In genomic region chr5:133930061-133930823, GRCh38 we compare ENCODE assay signal across 8 cellular contexts. TPM values are rescaled to one million over a fixed set of nuclear protein-coding genes. Genes with fewer than 3 reads are reported as not detected.
A peak's percentile ranks its signal among the peaks of the same experiment; 100 is the strongest.
DNase-seq lines count a peak whose midpoint lies in the region; ATAC-seq and TF ChIP-seq lines count a peak whose summit lies in the region.

No MANE protein-coding gene starts in this region.

- H3K27me3 ChIP-seq in left lung: peaks cover 0 to 7% of the 10 kb centered on the region in 2 donors

- H3K9me3 Mint-ChIP-seq in activated T-cell treated with anti-CD3 and anti-CD28 coated beads, Interleukin-2, amount 50 U/mL, for 24 hours: no peaks in the 10 kb centered on the region

- H3K4me1 Mint-ChIP-seq in activated T-cell treated with anti-CD3 and anti-CD28 coated beads, Interleukin-2, amount 50 U/mL, for 24 hours (ENCODE audit: low read depth): peaks cover 54% of the 10 kb centered on the region

- no peak overlapping the region for H3K27ac ChIP-seq in left lung

- H3K36me3 ChIP-seq in left lung: no peaks in the 10 kb centered on the region

- ATAC-seq in GM18517 (IDR thresholded peaks at IDR 0.05; ENCODE audit: unreplicated experiment) (peak; percentile 39), HG03442 (IDR thresholded peaks at IDR 0.05; ENCODE audit: unreplicated experiment) (peak; percentile 44), left lung (peak; percentile 20), HG03039 (IDR thresholded peaks at IDR 0.05; ENCODE audit: unreplicated experiment) (no peak), GM21619 (IDR thresholded peaks at IDR 0.05; ENCODE audit: unreplicated experiment) (no peak), HG03354 (IDR thresholded peaks at IDR 0.05; ENCODE audit: poor library complexity, severe bottlenecking, unreplicated experiment) (no peak)
- ATAC-seq in stimulated activated naive CD8-positive, alpha-beta T cell treated with anti-CD3 and anti-CD28 coated beads, Interleukin-15, Interleukin-2, amounts not matched to agents 100 U/mL and 50 U/mL, for 24 hours: peak; percentile 83

- H3K4me3 Mint-ChIP-seq in activated T-cell treated with anti-CD3 and anti-CD28 coated beads, Interleukin-2, amount 50 U/mL, for 24 hours: peak overlapping the region; percentile 72

- DNase-seq in activated T-cell treated with anti-CD3 and anti-CD28 coated beads, Interleukin-2, amount 50 U/mL, for 24 hours: peak; percentile 81
- peak in 1 of 2 donors; percentile 35 for DNase-seq in left lung
- DNase-seq in stimulated activated naive CD8-positive, alpha-beta T cell treated with anti-CD3 and anti-CD28 coated beads, Interleukin-15, Interleukin-2, amounts not matched to agents 100 U/mL and 50 U/mL, for 24 hours: peak; percentile 77

- H3K27ac Mint-ChIP-seq in activated T-cell treated with anti-CD3 and anti-CD28 coated beads, Interleukin-2, amount 50 U/mL, for 24 hours: peak overlapping the region; percentile 99

- no peaks in the 10 kb centered on the region for H3K4me1 ChIP-seq in left lung

- intact Hi-C loops in left lung (cut with DNase I): no loop called here

- H3K9me3 ChIP-seq in left lung: no peaks in the 10 kb centered on the region

- no peak overlapping the region for H3K4me3 ChIP-seq in left lung

- no peak for TF ChIP-seq CTCF in left lung (IDR thresholded peaks at IDR 0.05)

- no peaks in the 10 kb centered on the region for H3K36me3 Mint-ChIP-seq in activated T-cell treated with anti-CD3 and anti-CD28 coated beads, Interleukin-2, amount 50 U/mL, for 24 hours (ENCODE audit: low read depth)

- no peaks in the 10 kb centered on the region for H3K27me3 Mint-ChIP-seq in activated T-cell treated with anti-CD3 and anti-CD28 coated beads, Interleukin-2, amount 50 U/mL, for 24 hours

RNA-seq across cellular contexts. Expression of gene C5orf15, which starts 38.2 kb away (rescaled TPM):
- 10 to 100 TPM; 34.7 to 43.8 TPM for total RNA-seq in left lung

Comparison
In these comparisons a context has a peak if more than half of its experiments do, and no peak if none do; other contexts are left out.
1. ATAC-seq: peak in GM18517 (single experiment), HG03442 (single experiment), left lung (single experiment) and stimulated activated naive CD8-positive, alpha-beta T cell treated with anti-CD3 and anti-CD28 coated beads, Interleukin-15, Interleukin-2, amounts not matched to agents 100 U/mL and 50 U/mL, for 24 hours (single experiment); none in HG03039 (single experiment), GM21619 (single experiment) and HG03354 (single experiment).